In the genomic region with DNA sequence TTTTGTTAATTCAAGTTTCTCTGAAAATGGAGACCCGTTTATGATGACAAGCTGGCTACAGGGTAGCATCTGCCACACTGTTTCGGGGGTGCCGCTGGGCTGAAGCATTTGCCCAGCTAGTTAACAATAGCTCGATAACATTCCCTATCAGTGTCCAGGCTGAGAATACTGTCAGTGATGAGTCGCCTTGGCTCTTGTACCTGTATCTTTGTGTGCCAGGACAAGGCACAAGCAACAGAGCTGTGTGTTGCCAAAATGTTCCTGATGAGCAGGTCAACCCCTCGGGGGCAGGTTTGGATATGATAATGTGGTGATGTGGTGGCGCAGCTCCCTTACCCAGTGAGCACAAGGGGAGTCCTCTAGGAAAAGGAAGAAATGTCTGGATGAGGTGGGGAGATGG, we compare ENCODE assay signal across 15 cellular contexts. TPM values are rescaled to one million over a fixed set of nuclear protein-coding genes. Genes with fewer than 3 reads are reported as not detected.
DNase-seq lines count a peak whose midpoint lies in the region; ATAC-seq and TF ChIP-seq lines count a peak whose summit lies in the region.
"Had no signal": no experiment of that assay in that cellular context is flagged by ENCODE, and none has a peak within 500 bp of the region (broad histone marks: within the 10 kb centered on the region; RNA-seq: fewer than 3 reads in every experiment).

No MANE protein-coding gene starts in this region.

- no peak overlapping the region for H2BK120ac ChIP-seq in neuronal stem cell (ENCODE audit: low read depth, low read length)

- no peak overlapping the region for H3K4ac ChIP-seq in neuronal stem cell (ENCODE audit: low read length)

- no peak overlapping the region for H2AFZ ChIP-seq in neuronal stem cell (ENCODE audit: low read length)

- no peak for TF ChIP-seq CTCF in brain (conservative IDR thresholded peaks at IDR 0.05)

- H3K9ac ChIP-seq in neuronal stem cell (ENCODE audit: low read depth, low read length, poor library complexity), result no peak overlapping the region

- DNase-seq in A172 (ENCODE audit: low spot score) (peak; percentile 43), neuronal stem cell (ENCODE audit: low spot score) (no peak), NCI-H2196 (lab: John Stamatoyannopoulos, UW; ENCODE audit: unreplicated experiment) (no peak)
- DNase-seq in CD4-positive, CD25-positive, alpha-beta regulatory T cell, result no peak
- DNase-seq in natural killer cell treated with Interleukin-12 subunit alpha and Interleukin-12 subunit beta and Interleukin-15 and Interleukin-18, amount 100 ng/mL, for 72 hours (ENCODE audit: low spot score), result no peak
- no peak for DNase-seq in activated CD4-positive, CD25-positive, alpha-beta regulatory T cell (lab: John Stamatoyannopoulos, UW)
- DNase-seq: activated T-cell treated with anti-CD3 and anti-CD28 coated beads, Interleukin-2, amount 50 U/mL, for 4 hours; dermis blood vessel endothelial cell; NCI-H510A treated with DMSO at 0.1 percent for 48 hours; ovary had no signal

- peaks cover 25% of the 10 kb centered on the region for H3K4me1 ChIP-seq in CD4-positive, CD25-positive, alpha-beta regulatory T cell (ENCODE audit: control insufficient read depth, insufficient read depth, low read length, poor library complexity, severe bottlenecking)
- peaks cover 0 to 5% of the 10 kb centered on the region in 2 donors for H3K4me1 ChIP-seq in neuronal stem cell (ENCODE audit: control insufficient read depth in 2 of 2, insufficient read depth in 1 of 2, low read depth in 1 of 2, low read length in 2 of 2)

- no peak overlapping the region for H2BK12ac ChIP-seq in neuronal stem cell (ENCODE audit: low read length)

- H4K8ac ChIP-seq in neuronal stem cell (ENCODE audit: low read depth, low read length), result no peak overlapping the region

- WGBS in neuronal stem cell (ENCODE audit: extremely low coverage in 2 of 2, insufficient read length in 2 of 2, insufficient replicate concordance in 1 of 2), 2 donors, result no CpG with 5 or more reads among the region's 7 CpGs

- peaks cover 0 to 2% (median 0%) of the 10 kb centered on the region in 7 donors for H3K9me3 Mint-ChIP-seq in CD4-positive, CD25-positive, alpha-beta regulatory T cell
- H3K9me3 Mint-ChIP-seq in brain, result peaks cover 6 to 18% (median 11%) of the 10 kb centered on the region in 5 experiments
- no peaks in the 10 kb centered on the region for H3K9me3 Mint-ChIP-seq in natural killer cell treated with Interleukin-12 subunit alpha and Interleukin-12 subunit beta and Interleukin-15 and Interleukin-18, amount 100 ng/mL, for 72 hours
- H3K9me3 Mint-ChIP-seq: activated T-cell treated with anti-CD3 and anti-CD28 coated beads, Interleukin-2, amount 50 U/mL, for 4 hours; IgD-negative memory B cell; type B pancreatic cell had no signal

- H3K36me3 ChIP-seq in CD4-positive, CD25-positive, alpha-beta regulatory T cell (ENCODE audit: control insufficient read depth, insufficient read depth, low read length), result no peaks in the 10 kb centered on the region
- H3K36me3 ChIP-seq in neuronal stem cell (replicated peaks in 1 of 2; ENCODE audit: control insufficient read depth in 2 of 2, insufficient read depth in 2 of 2, low read length in 2 of 2), result no peaks in the 10 kb centered on the region
- H3K36me3 ChIP-seq: ovary had no signal

- H3K23ac ChIP-seq in neuronal stem cell (ENCODE audit: low read depth, low read length, poor library complexity), result no peak overlapping the region

- no peak overlapping the region for H3K27ac ChIP-seq in CD4-positive, CD25-positive, alpha-beta regulatory T cell (ENCODE audit: insufficient read depth, low read length, poor library complexity, severe bottlenecking)
- H3K27ac ChIP-seq in neuronal stem cell (replicated peaks; ENCODE audit: low read length), result no peak overlapping the region
- H3K27ac ChIP-seq: ovary had no signal

- no peak overlapping the region for H3K4me3 ChIP-seq in CD4-positive, CD25-positive, alpha-beta regulatory T cell (ENCODE audit: low read depth, low read length)
- no peak overlapping the region for H3K4me3 ChIP-seq in neuronal stem cell (ENCODE audit: low read length in 2 of 2)
- H3K4me3 ChIP-seq: ovary had no signal

- H2AK5ac ChIP-seq in neuronal stem cell (ENCODE audit: low read depth, low read length), result no peak overlapping the region

- no peak overlapping the region for H3K4me2 ChIP-seq in neuronal stem cell (ENCODE audit: insufficient read depth, low read length, poor library complexity, severe bottlenecking)

- H3K18ac ChIP-seq in neuronal stem cell (ENCODE audit: low read length), result no peak overlapping the region

- peaks cover 8 to 37% (median 17%) of the 10 kb centered on the region in 4 donors for H3K4me1 Mint-ChIP-seq in CD4-positive, CD25-positive, alpha-beta regulatory T cell
- peaks cover 77% of the 10 kb centered on the region for H3K4me1 Mint-ChIP-seq in brain
- H3K4me1 Mint-ChIP-seq in natural killer cell treated with Interleukin-12 subunit alpha and Interleukin-12 subunit beta and Interleukin-15 and Interleukin-18, amount 100 ng/mL, for 72 hours (ENCODE audit: low read depth in 2 of 2), result peaks cover 33 to 43% of the 10 kb centered on the region in 2 donors

- no peak overlapping the region for H3K14ac ChIP-seq in neuronal stem cell (ENCODE audit: low read length)

- no peaks in the 10 kb centered on the region for H3K27me3 Mint-ChIP-seq in CD4-positive, CD25-positive, alpha-beta regulatory T cell
- peaks cover 12% of the 10 kb centered on the region for H3K27me3 Mint-ChIP-seq in brain
- peaks cover 0 to 4% of the 10 kb centered on the region in 2 donors for H3K27me3 Mint-ChIP-seq in natural killer cell treated with Interleukin-12 subunit alpha and Interleukin-12 subunit beta and Interleukin-15 and Interleukin-18, amount 100 ng/mL, for 72 hours

- peaks cover 5% of the 10 kb centered on the region for H3K36me3 Mint-ChIP-seq in CD4-positive, CD25-positive, alpha-beta regulatory T cell
- no peaks in the 10 kb centered on the region for H3K36me3 Mint-ChIP-seq in brain
- H3K36me3 Mint-ChIP-seq in natural killer cell treated with Interleukin-12 subunit alpha and Interleukin-12 subunit beta and Interleukin-15 and Interleukin-18, amount 100 ng/mL, for 72 hours, result peaks cover 8% of the 10 kb centered on the region

- no peak overlapping the region for H2BK15ac ChIP-seq in neuronal stem cell (ENCODE audit: low read length)

- H3K27ac Mint-ChIP-seq in CD4-positive, CD25-positive, alpha-beta regulatory T cell, result peak overlapping the region; percentile 85 to 97 (median 95)
- H3K27ac Mint-ChIP-seq in brain, result peak overlapping the region in 3 of 5 experiments; percentile 56 to 82 (median 72)
- H3K27ac Mint-ChIP-seq in natural killer cell treated with Interleukin-12 subunit alpha and Interleukin-12 subunit beta and Interleukin-15 and Interleukin-18, amount 100 ng/mL, for 72 hours, result peak overlapping the region; percentile 86 to 94
- H3K27ac Mint-ChIP-seq: IgD-negative memory B cell, type B pancreatic cell had no signal

- ATAC-seq in CD4-positive, CD25-positive, alpha-beta regulatory T cell (ENCODE audit: low read depth in 2 of 2), result no peak
- no peak for ATAC-seq in natural killer cell treated with Interleukin-12 subunit alpha and Interleukin-12 subunit beta and Interleukin-15 and Interleukin-18, amount 100 ng/mL, for 72 hours
- ATAC-seq in HG03175 (IDR thresholded peaks at IDR 0.05; ENCODE audit: unreplicated experiment), result no peak
- ATAC-seq: activated T-cell treated with anti-CD3 and anti-CD28 coated beads, Interleukin-2, amount 50 U/mL, for 4 hours had no signal

- H3K27me3 ChIP-seq in CD4-positive, CD25-positive, alpha-beta regulatory T cell (ENCODE audit: control insufficient read depth, insufficient read depth, low read length), result no peaks in the 10 kb centered on the region
- peaks cover 0 to 30% (median 0%) of the 10 kb centered on the region in 3 experiments for H3K27me3 ChIP-seq in neuronal stem cell (ENCODE audit: control insufficient read depth in 3 of 3, insufficient read depth in 3 of 3, low read depth in 1 of 3, low read length in 3 of 3)
- H3K27me3 ChIP-seq: ovary had no signal

- H4K91ac ChIP-seq in neuronal stem cell (ENCODE audit: low read depth, low read length, poor library complexity), result no peak overlapping the region

- H3K9me3 ChIP-seq in CD4-positive, CD25-positive, alpha-beta regulatory T cell (ENCODE audit: control insufficient read depth in 2 of 2, low read length in 2 of 2), result no peaks in the 10 kb centered on the region
- peaks cover 0 to 2% of the 10 kb centered on the region in 2 donors for H3K9me3 ChIP-seq in neuronal stem cell (replicated peaks in 1 of 2; ENCODE audit: control insufficient read depth in 2 of 2, insufficient read depth in 1 of 2, low read depth in 1 of 2, low read length in 2 of 2)
- H3K9me3 ChIP-seq: ovary had no signal

- H3K79me1 ChIP-seq in neuronal stem cell (ENCODE audit: low read depth, low read length), result no peaks in the 10 kb centered on the region

- H3K4me3 Mint-ChIP-seq in CD4-positive, CD25-positive, alpha-beta regulatory T cell, result peak overlapping the region in 1 of 4 donors; percentile 38
- no peak overlapping the region for H3K4me3 Mint-ChIP-seq in brain
- H3K4me3 Mint-ChIP-seq in natural killer cell treated with Interleukin-12 subunit alpha and Interleukin-12 subunit beta and Interleukin-15 and Interleukin-18, amount 100 ng/mL, for 72 hours, result peak overlapping the region; percentile 81
- H3K4me3 Mint-ChIP-seq: activated T-cell treated with anti-CD3 and anti-CD28 coated beads, Interleukin-2, amount 50 U/mL, for 4 hours; T-helper 1 cell treated with Interleukin-12 subunit alpha and Interleukin-12 subunit beta and Interleukin-4 antibody, amounts not matched to agents 30 μg/mL and 1 μg/mL, for 36 hours; type B pancreatic cell had no signal

- no peak overlapping the region for H2BK5ac ChIP-seq in neuronal stem cell (ENCODE audit: low read length)

RNA-seq across cellular contexts. Expression of gene TGFBI, which starts 7.0 kb away (rescaled TPM):
- total RNA-seq in A172 (2014; rRNA removed; shearing (Covaris generic)), result 10.5 and 11.6 TPM in 2 replicates
- 3.7 TPM for total RNA-seq in CD4-positive, CD25-positive, alpha-beta regulatory T cell
- polyA plus RNA-seq in CD4-positive, CD25-positive, alpha-beta regulatory T cell, result 1 to 10 TPM; 1.5 to 2.5 (median 2.1) TPM
- polyA plus RNA-seq in brain (ENCODE audit: insufficient read depth, low read depth, low replicate concordance), result 10.4 TPM
- not detected for total RNA-seq in natural killer cell treated with Interleukin-12 subunit alpha and Interleukin-12 subunit beta and Interleukin-15 and Interleukin-18, amount 100 ng/mL, for 72 hours
- polyA plus RNA-seq in neuronal stem cell (2013, experiment 1 of 2), result 6.5 TPM
- polyA plus RNA-seq in neuronal stem cell (2013, experiment 2 of 2), result 6.3 TPM
